Comparison of ENCODE assay signal across 21 cellular contexts in genomic region chr15:70923311-70924080, GRCh38. TPM values are rescaled to one million over a fixed set of nuclear protein-coding genes. Genes with fewer than 3 reads are reported as not detected.
"Had no signal": no experiment of that assay in that cellular context is flagged by ENCODE, and none has a peak within 500 bp of the region (broad histone marks: within the 10 kb centered on the region; RNA-seq: fewer than 3 reads in every experiment).

No MANE protein-coding gene starts in this region.

- DNase-seq: activated CD4-positive, alpha-beta T cell treated with anti-CD3 and anti-CD28 coated beads, Interleukin-2, amount 10 ng/mL, durations not matched to agents 7 days and 5 days; activated CD8-positive, alpha-beta memory T cell treated with anti-CD3 and anti-CD28 coated beads, Interleukin-2, amount 10 ng/mL, durations not matched to agents 7 days and 5 days; activated CD8-positive, alpha-beta T cell treated with anti-CD3 and anti-CD28 coated beads for 36 hours; activated effector memory CD4-positive, alpha-beta T cell treated with anti-CD3 and anti-CD28 coated beads, Interleukin-2, amount 50 U/mL, for 16 hours; activated naive CD4-positive, alpha-beta T cell treated with anti-CD3 and anti-CD28 coated beads, Interleukin-2, amount 10 ng/mL, durations not matched to agents 7 days and 5 days; activated T-cell treated with anti-CD3 and anti-CD28 coated beads for 4 hours; aorta; brain microvascular endothelial cell; cortex of kidney; effector CD4-positive, alpha-beta T cell; left lung; midbrain; natural killer cell; stimulated activated CD4-positive, alpha-beta T cell treated with anti-CD3 and anti-CD28 coated beads, Interleukin-4, amount 100 ng/mL, for 24 hours; stimulated activated naive CD4-positive, alpha-beta T cell treated with Interleukin-2 at 50 U/mL for 16 hours; upper lobe of left lung had no signal

- H3K4me3 Mint-ChIP-seq: activated CD4-positive, alpha-beta T cell treated with anti-CD3 and anti-CD28 coated beads, Interleukin-2, amount 10 ng/mL, durations not matched to agents 7 days and 5 days; activated CD8-positive, alpha-beta memory T cell treated with anti-CD3 and anti-CD28 coated beads, Interleukin-2, amount 10 ng/mL, durations not matched to agents 7 days and 5 days; activated CD8-positive, alpha-beta T cell treated with anti-CD3 and anti-CD28 coated beads for 36 hours; activated naive CD4-positive, alpha-beta T cell treated with anti-CD3 and anti-CD28 coated beads, Interleukin-2, amount 10 ng/mL, durations not matched to agents 7 days and 5 days; natural killer cell had no signal

- ATAC-seq: activated CD4-positive, CD25-positive, alpha-beta regulatory T cell treated with anti-CD3 and anti-CD28 coated beads, Interleukin-2, amount 50 U/mL, for 24 hours; activated CD8-positive, alpha-beta memory T cell treated with anti-CD3 and anti-CD28 coated beads, Interleukin-2, amount 10 ng/mL, durations not matched to agents 7 days and 5 days; activated CD8-positive, alpha-beta T cell treated with anti-CD3 and anti-CD28 coated beads for 36 hours; left lung; natural killer cell; SK-N-SH treated with all-trans-retinoic acid at 6 μM for 48 hours had no signal

- H3K9me3 Mint-ChIP-seq: activated CD4-positive, alpha-beta T cell treated with anti-CD3 and anti-CD28 coated beads, Interleukin-2, amount 10 ng/mL, durations not matched to agents 7 days and 5 days; activated naive CD4-positive, alpha-beta T cell treated with anti-CD3 and anti-CD28 coated beads, Interleukin-2, amount 10 ng/mL, durations not matched to agents 7 days and 5 days had no signal

- H3K4me3 ChIP-seq: left lung, prostate gland, right atrium auricular region, upper lobe of left lung had no signal

- H3K27ac Mint-ChIP-seq: activated CD4-positive, alpha-beta T cell treated with anti-CD3 and anti-CD28 coated beads, Interleukin-2, amount 10 ng/mL, durations not matched to agents 7 days and 5 days; activated CD8-positive, alpha-beta memory T cell treated with anti-CD3 and anti-CD28 coated beads, Interleukin-2, amount 10 ng/mL, durations not matched to agents 7 days and 5 days; activated CD8-positive, alpha-beta T cell treated with anti-CD3 and anti-CD28 coated beads for 36 hours; activated naive CD4-positive, alpha-beta T cell treated with anti-CD3 and anti-CD28 coated beads, Interleukin-2, amount 10 ng/mL, durations not matched to agents 7 days and 5 days; natural killer cell had no signal

- H3K36me3 Mint-ChIP-seq: activated CD8-positive, alpha-beta memory T cell treated with anti-CD3 and anti-CD28 coated beads, Interleukin-2, amount 10 ng/mL, durations not matched to agents 7 days and 5 days; activated naive CD4-positive, alpha-beta T cell treated with anti-CD3 and anti-CD28 coated beads, Interleukin-2, amount 10 ng/mL, durations not matched to agents 7 days and 5 days; natural killer cell had no signal

- H3K4me1 Mint-ChIP-seq: activated CD8-positive, alpha-beta memory T cell treated with anti-CD3 and anti-CD28 coated beads, Interleukin-2, amount 10 ng/mL, durations not matched to agents 7 days and 5 days; activated naive CD4-positive, alpha-beta T cell treated with anti-CD3 and anti-CD28 coated beads, Interleukin-2, amount 10 ng/mL, durations not matched to agents 7 days and 5 days; natural killer cell had no signal

RNA-seq across cellular contexts. Expression of gene LRRC49, which starts 30.9 kb away (rescaled TPM):
- total RNA-seq: activated CD4-positive, alpha-beta T cell treated with anti-CD3 and anti-CD28 coated beads, Interleukin-2, amount 10 ng/mL, durations not matched to agents 7 days and 5 days; activated CD8-positive, alpha-beta T cell treated with anti-CD3 and anti-CD28 coated beads for 36 hours; T-helper 2 cell treated with Interferon-gamma antibody and Interleukin-4, amounts not matched to agents 100 ng/mL and 5 ng/mL, for 36 hours had no signal

RNA-seq across cellular contexts. Expression of gene THAP10, which starts 31.3 kb away (rescaled TPM):
- total RNA-seq: activated CD4-positive, alpha-beta T cell treated with anti-CD3 and anti-CD28 coated beads, Interleukin-2, amount 10 ng/mL, durations not matched to agents 7 days and 5 days; activated CD8-positive, alpha-beta T cell treated with anti-CD3 and anti-CD28 coated beads for 36 hours; natural killer cell had no signal
